Comparison of ENCODE assay signal across 1 cellular context in the genomic region with DNA sequence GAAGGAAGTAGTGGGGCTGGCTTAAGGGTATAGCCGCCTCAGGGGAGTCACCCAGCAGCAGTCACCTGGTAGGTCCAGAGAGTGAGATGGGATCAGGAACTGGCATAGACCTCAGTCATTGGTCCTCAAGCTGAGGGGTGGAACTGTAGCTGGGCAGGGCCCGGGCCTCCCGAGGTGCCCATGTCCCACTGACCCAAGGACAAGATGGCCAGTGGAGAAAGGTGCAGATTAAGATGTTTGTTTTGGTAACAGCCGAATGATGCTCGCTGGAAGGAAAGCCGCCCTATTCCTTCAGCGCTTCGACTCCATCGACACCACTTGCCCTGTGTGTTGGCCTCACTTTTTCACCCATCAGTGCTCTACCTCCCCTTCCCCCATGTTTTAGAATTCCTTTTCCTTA.
TF ChIP-seq lines count a peak whose summit lies in the region.

No MANE protein-coding gene starts in this region.

TF ChIP-seq in HepG2, 621 proteins besides CTCF, POLR2A, EP300 and RAD21:
- no peak for TF ChIP-seq HOXA3 (CRISPR knock-in tag; IDR thresholded peaks at IDR 0.05)
- TF ChIP-seq FOSL2 (CRISPR knock-in tag; IDR thresholded peaks at IDR 0.05), result no peak
